ENCODE assay signal across 14 cellular contexts in genomic region chr19:3656073-3656746, GRCh38. TPM values are rescaled to one million over a fixed set of nuclear protein-coding genes. Genes with fewer than 3 reads are reported as not detected.
DNase-seq lines count a peak whose midpoint lies in the region; ATAC-seq and TF ChIP-seq lines count a peak whose summit lies in the region.
"Had no signal": no experiment of that assay in that cellular context is flagged by ENCODE, and none has a peak within 500 bp of the region (broad histone marks: within the 10 kb centered on the region; RNA-seq: fewer than 3 reads in every experiment).

No MANE protein-coding gene starts in this region.

- peaks cover 17% of the 10 kb centered on the region for H3K4me1 ChIP-seq in DOHH2 (ENCODE audit: control insufficient read depth, low read length)

- DNase-seq in NCI-H2171 treated with DMSO at 0.1 percent for 48 hours (lab: John Stamatoyannopoulos, UW) (peak; percentile 85), cerebellum (ENCODE audit: low spot score) (peak; percentile 47), osteocyte (ENCODE audit: extremely low spot score, unreplicated experiment) (no peak), islet precursor cell (no peak), globus pallidus (ENCODE audit: low spot score) (no peak), cerebellar cortex (ENCODE audit: low spot score) (no peak)
- DNase-seq: activated CD4-positive, alpha-beta T cell treated with anti-CD3 and anti-CD28 coated beads, Interleukin-2, amount 10 ng/mL, durations not matched to agents 7 days and 5 days; CD8-positive, alpha-beta T cell; GOT3 had no signal

- H3F3A ChIP-seq in DOHH2 (ENCODE audit: control insufficient read depth, insufficient read depth), result no peaks in the 10 kb centered on the region

- TF ChIP-seq CTCF in DOHH2 (IDR thresholded peaks at IDR 0.05; ENCODE audit: low read depth, low read length, poor library complexity, severe bottlenecking), result no peak
- no peak for TF ChIP-seq CTCF in osteocyte (IDR thresholded peaks at IDR 0.05)

- H3K4me2 ChIP-seq in DOHH2 (ENCODE audit: low read length), result peak overlapping the region; percentile 27; the same call in 1 of the 2 replicates

- H3K79me2 ChIP-seq in DOHH2 (ENCODE audit: control insufficient read depth, low read length), result no peaks in the 10 kb centered on the region

- peak overlapping the region; percentile 89 for H3K27ac Mint-ChIP-seq in osteocyte (ENCODE audit: unreplicated experiment)
- H3K27ac Mint-ChIP-seq: activated CD4-positive, alpha-beta T cell treated with anti-CD3 and anti-CD28 coated beads, Interleukin-2, amount 10 ng/mL, durations not matched to agents 7 days and 5 days; activated T-helper 17 cell treated with anti-CD3 and anti-CD28 coated beads, Interleukin-2, amount 50 U/mL, for 72 hours; CD8-positive, alpha-beta T cell had no signal

- no peak overlapping the region for H3K4me3 Mint-ChIP-seq in osteocyte (ENCODE audit: unreplicated experiment)
- H3K4me3 Mint-ChIP-seq: activated CD4-positive, alpha-beta T cell treated with anti-CD3 and anti-CD28 coated beads, Interleukin-2, amount 10 ng/mL, durations not matched to agents 7 days and 5 days; activated T-helper 17 cell treated with anti-CD3 and anti-CD28 coated beads, Interleukin-2, amount 50 U/mL, for 72 hours; brain; CD8-positive, alpha-beta T cell had no signal

- no peaks in the 10 kb centered on the region for H4K20me1 ChIP-seq in DOHH2 (ENCODE audit: control insufficient read depth, insufficient read depth, low read depth, low read length)

- ATAC-seq in GM19351 (IDR thresholded peaks at IDR 0.05; ENCODE audit: unreplicated experiment), result no peak
- ATAC-seq: activated T-helper 17 cell treated with anti-CD3 and anti-CD28 coated beads, Interleukin-2, amount 50 U/mL, for 72 hours; CD8-positive, alpha-beta T cell had no signal

- H3K9me3 Mint-ChIP-seq in osteocyte (ENCODE audit: unreplicated experiment), result no peaks in the 10 kb centered on the region
- H3K9me3 Mint-ChIP-seq: activated CD4-positive, alpha-beta T cell treated with anti-CD3 and anti-CD28 coated beads, Interleukin-2, amount 10 ng/mL, durations not matched to agents 7 days and 5 days; activated T-helper 17 cell treated with anti-CD3 and anti-CD28 coated beads, Interleukin-2, amount 50 U/mL, for 72 hours; CD8-positive, alpha-beta T cell had no signal

- peaks cover 19% of the 10 kb centered on the region for H3K36me3 Mint-ChIP-seq in osteocyte (ENCODE audit: unreplicated experiment)

- H3K27ac ChIP-seq in DOHH2 (ENCODE audit: low read depth, low read length), result no peak overlapping the region

- no peaks in the 10 kb centered on the region for H3K9me2 ChIP-seq in DOHH2 (replicated peaks; ENCODE audit: control insufficient read depth, low read length)

- H3K4me1 Mint-ChIP-seq in osteocyte (ENCODE audit: unreplicated experiment), result peaks cover 7% of the 10 kb centered on the region
- H3K4me1 Mint-ChIP-seq: activated CD4-positive, alpha-beta T cell treated with anti-CD3 and anti-CD28 coated beads, Interleukin-2, amount 10 ng/mL, durations not matched to agents 7 days and 5 days; activated T-helper 17 cell treated with anti-CD3 and anti-CD28 coated beads, Interleukin-2, amount 50 U/mL, for 72 hours; brain had no signal

- H3K9me3 ChIP-seq in DOHH2 (ENCODE audit: control insufficient read depth, insufficient read depth, low read length), result no peaks in the 10 kb centered on the region

- H3K4me3 ChIP-seq in DOHH2 (ENCODE audit: low read length), result no peak overlapping the region

- no peaks in the 10 kb centered on the region for H3K36me3 ChIP-seq in DOHH2 (ENCODE audit: control insufficient read depth, low read length)

- H3K27me3 Mint-ChIP-seq in osteocyte (ENCODE audit: unreplicated experiment), result no peaks in the 10 kb centered on the region
- H3K27me3 Mint-ChIP-seq: activated CD4-positive, alpha-beta T cell treated with anti-CD3 and anti-CD28 coated beads, Interleukin-2, amount 10 ng/mL, durations not matched to agents 7 days and 5 days; activated T-helper 17 cell treated with anti-CD3 and anti-CD28 coated beads, Interleukin-2, amount 50 U/mL, for 72 hours; brain had no signal

- H3K27me3 ChIP-seq in DOHH2 (ENCODE audit: control insufficient read depth, low read length), result no peaks in the 10 kb centered on the region

RNA-seq across cellular contexts. Expression of gene CACTIN, which starts 29.6 kb away (rescaled TPM):
- total RNA-seq in cerebellum (15.2 TPM), osteocyte (24.7 and 26.6 TPM in 2 replicates)

RNA-seq across cellular contexts. Expression of gene PIP5K1C, which starts 44.1 kb away (rescaled TPM):
- 25.2 TPM for total RNA-seq in cerebellum
- 73.0 and 75.7 TPM in 2 replicates for total RNA-seq in osteocyte

RNA-seq across cellular contexts. Expression of gene TBXA2R, which starts 49.5 kb away (rescaled TPM):
- total RNA-seq in cerebellum (0.45 TPM), osteocyte (0.30 TPM in 1 of 2 replicates, not detected in the other)

RNA-seq across cellular contexts. Expression of gene TJP3, which starts 52.0 kb away (rescaled TPM):
- total RNA-seq in cerebellum, result not detected
- total RNA-seq in osteocyte, result not detected in 2 replicates
- total RNA-seq: pulmonary artery endothelial cell had no signal

Comparison
In these comparisons a context has a peak if more than half of its experiments do, and no peak if none do; other contexts are left out.
1. DNase-seq: peak in NCI-H2171 treated with DMSO at 0.1 percent for 48 hours (single experiment) and cerebellum (single experiment); none in osteocyte (single experiment), islet precursor cell (single experiment), globus pallidus (single experiment) and cerebellar cortex (single experiment).